10 cellular contexts compared by ENCODE assay signal in the genomic region with DNA sequence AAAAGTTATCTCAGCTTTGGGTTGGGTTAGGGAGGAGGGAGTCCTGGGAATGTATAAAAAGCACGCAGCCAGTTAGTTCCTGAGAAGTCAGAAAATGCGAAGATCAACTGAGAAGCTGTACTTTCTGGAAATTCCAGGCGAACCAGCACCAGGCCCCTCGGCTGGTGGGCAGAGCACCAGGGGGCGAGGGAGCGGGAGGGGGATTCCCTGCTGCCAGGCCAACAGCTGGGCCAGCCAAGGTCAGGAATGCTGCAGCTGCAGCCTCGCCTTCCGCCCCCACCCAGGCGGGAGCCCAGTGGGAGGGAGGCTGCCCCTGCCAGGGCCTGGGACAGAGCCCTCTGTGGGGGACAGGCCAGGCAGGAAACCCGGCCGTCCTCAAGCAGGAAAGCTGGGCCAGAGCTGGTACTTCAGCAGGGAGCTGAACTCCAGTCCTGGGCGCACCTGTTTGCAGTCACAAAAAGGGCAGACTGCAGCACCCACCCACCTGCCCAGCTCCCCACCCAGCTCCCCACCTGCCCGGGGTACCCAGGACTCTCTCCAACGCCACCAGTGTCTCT. TPM values are rescaled to one million over a fixed set of nuclear protein-coding genes. Genes with fewer than 3 reads are reported as not detected.
A peak's percentile ranks its signal among the peaks of the same experiment; 100 is the strongest.
DNase-seq lines count a peak whose midpoint lies in the region; ATAC-seq and TF ChIP-seq lines count a peak whose summit lies in the region.
"Had no signal": no experiment of that assay in that cellular context is flagged by ENCODE, and none has a peak within 500 bp of the region (broad histone marks: within the 10 kb centered on the region; RNA-seq: fewer than 3 reads in every experiment).

No MANE protein-coding gene starts in this region.

- intact Hi-C loops in dendritic cell treated with granulocyte-macrophage colony-stimulating factor and Interleukin-4, amounts not matched to agents 40 ng/mL and 50 ng/mL, for 4 days (cut with micrococcal nuclease), result no loop called here

- WGBS in HUES64, result 36% methylated on average over 14 of the region's 14 CpGs

- peak overlapping the region; percentile 64 for H3K4me3 Mint-ChIP-seq in dendritic cell treated with granulocyte-macrophage colony-stimulating factor and Interleukin-4, amounts not matched to agents 40 ng/mL and 50 ng/mL, for 4 days
- H3K4me3 Mint-ChIP-seq in mesothelial cell of epicardium, result peak overlapping the region; percentile 40
- H3K4me3 Mint-ChIP-seq: activated CD4-positive, alpha-beta memory T cell treated with anti-CD3 and anti-CD28 coated beads, Interleukin-2, amount 10 ng/mL, durations not matched to agents 7 days and 5 days had no signal

- H3K27ac Mint-ChIP-seq in dendritic cell treated with granulocyte-macrophage colony-stimulating factor and Interleukin-4, amounts not matched to agents 40 ng/mL and 50 ng/mL, for 4 days, result peak overlapping the region; percentile 76
- peak overlapping the region; percentile 99 for H3K27ac Mint-ChIP-seq in mesothelial cell of epicardium
- H3K27ac Mint-ChIP-seq: activated CD4-positive, alpha-beta memory T cell treated with anti-CD3 and anti-CD28 coated beads, Interleukin-2, amount 10 ng/mL, durations not matched to agents 7 days and 5 days had no signal

- H3K4me1 Mint-ChIP-seq in dendritic cell treated with granulocyte-macrophage colony-stimulating factor and Interleukin-4, amounts not matched to agents 40 ng/mL and 50 ng/mL, for 4 days (ENCODE audit: low read depth), result peaks cover 72% of the 10 kb centered on the region
- H3K4me1 Mint-ChIP-seq in mesothelial cell of epicardium, result peaks cover 62% of the 10 kb centered on the region

- TF ChIP-seq CTCF in mesothelial cell of epicardium (IDR thresholded peaks at IDR 0.05; ENCODE audit: unreplicated experiment), result no peak

- peak overlapping the region; percentile 3; the same call in 1 of the 2 replicates for H3K27ac ChIP-seq in ACC112 (ENCODE audit: low read depth, low read length)
- peak overlapping the region; percentile 86 for H3K27ac ChIP-seq in HUES64 (ENCODE audit: low read depth, low read length)
- H3K27ac ChIP-seq: HL-60 had no signal

- peaks cover 20% of the 10 kb centered on the region for H3K27me3 Mint-ChIP-seq in dendritic cell treated with granulocyte-macrophage colony-stimulating factor and Interleukin-4, amounts not matched to agents 40 ng/mL and 50 ng/mL, for 4 days
- H3K27me3 Mint-ChIP-seq in mesothelial cell of epicardium (ENCODE audit: low read depth), result no peaks in the 10 kb centered on the region
- H3K27me3 Mint-ChIP-seq: activated CD4-positive, alpha-beta memory T cell treated with anti-CD3 and anti-CD28 coated beads, Interleukin-2, amount 10 ng/mL, durations not matched to agents 7 days and 5 days had no signal

- H3K4me1 ChIP-seq in ACC112 (ENCODE audit: control insufficient read depth, insufficient read depth, low read length, unreplicated experiment), result peaks cover 17% of the 10 kb centered on the region
- H3K4me1 ChIP-seq in HUES64 (ENCODE audit: insufficient read depth, low read length), result peaks cover 39% of the 10 kb centered on the region

- H3K36me3 ChIP-seq in ACC112 (ENCODE audit: insufficient read depth, low read length) (no peaks in the 10 kb centered on the region), HUES64 (ENCODE audit: insufficient read depth, low read length) (no peaks in the 10 kb centered on the region)

- ATAC-seq in GM19324 (IDR thresholded peaks at IDR 0.05; ENCODE audit: low FRiP score, unreplicated experiment) (no peak), HG03571 (IDR thresholded peaks at IDR 0.05; ENCODE audit: unreplicated experiment) (no peak)

- H3K79me2 ChIP-seq in ACC112 (ENCODE audit: control insufficient read depth, insufficient read depth, low read length, unreplicated experiment), result peaks cover 41% of the 10 kb centered on the region

- H3K27me3 ChIP-seq in ACC112 (ENCODE audit: insufficient read depth, low read length) (no peaks in the 10 kb centered on the region), HUES64 (ENCODE audit: insufficient read depth, low read length) (no peaks in the 10 kb centered on the region)

- H2AFZ ChIP-seq in ACC112 (ENCODE audit: low read length, unreplicated experiment), result no peak overlapping the region

- DNase-seq in mesothelial cell of epicardium (ENCODE audit: low spot score in 2 of 2, unreplicated experiment in 2 of 2) (no peak), SK-N-DZ (ENCODE audit: low spot score) (no peak), NCI-H146 (lab: John Stamatoyannopoulos, UW) (no peak)
- DNase-seq: activated CD4-positive, alpha-beta memory T cell treated with anti-CD3 and anti-CD28 coated beads, Interleukin-2, amount 10 ng/mL, durations not matched to agents 7 days and 5 days had no signal

- H3K4me3 ChIP-seq in ACC112 (ENCODE audit: low read depth, low read length) (peak overlapping the region; percentile 53), HUES64 (ENCODE audit: low read length) (no peak overlapping the region)

- peaks cover 7% of the 10 kb centered on the region for H3K36me3 Mint-ChIP-seq in dendritic cell treated with granulocyte-macrophage colony-stimulating factor and Interleukin-4, amounts not matched to agents 40 ng/mL and 50 ng/mL, for 4 days (ENCODE audit: low read depth)
- H3K36me3 Mint-ChIP-seq in mesothelial cell of epicardium, result no peaks in the 10 kb centered on the region

- H3K9me3 Mint-ChIP-seq in dendritic cell treated with granulocyte-macrophage colony-stimulating factor and Interleukin-4, amounts not matched to agents 40 ng/mL and 50 ng/mL, for 4 days, result no peaks in the 10 kb centered on the region
- H3K9me3 Mint-ChIP-seq in mesothelial cell of epicardium, result no peaks in the 10 kb centered on the region
- H3K9me3 Mint-ChIP-seq: activated CD4-positive, alpha-beta memory T cell treated with anti-CD3 and anti-CD28 coated beads, Interleukin-2, amount 10 ng/mL, durations not matched to agents 7 days and 5 days had no signal

- no peaks in the 10 kb centered on the region for H3K9me3 ChIP-seq in HUES64 (ENCODE audit: insufficient read depth, low read depth, low read length)

- no peak overlapping the region for H3K9ac ChIP-seq in HUES64 (ENCODE audit: low read depth, low read length)

RNA-seq across cellular contexts. Expression of gene VAV2, which starts 35.5 kb away (rescaled TPM):
- 17.8 TPM for polyA plus RNA-seq in HUES64 (2013, experiment 1 of 2)
- 19.9 TPM for polyA plus RNA-seq in HUES64 (2013, experiment 2 of 2)
- total RNA-seq in mesothelial cell of epicardium, result 57.5 to 62.1 TPM (median 61.9 TPM) in 3 replicates
- 17.8 and 20.2 TPM in 2 replicates for polyA plus RNA-seq in SK-N-DZ (2014; cell fraction: cytosol; rRNA removed)
- polyA plus RNA-seq in SK-N-DZ (2014; cell fraction: nucleus; rRNA removed), result 36.3 and 41.4 TPM in 2 replicates
